Comparison of ENCODE assay signal across 29 cellular contexts in genomic region chr10:124161212-124162000, GRCh38.
"Had no signal": no experiment of that assay in that cellular context is flagged by ENCODE, and none has a peak within 500 bp of the region (broad histone marks: within the 10 kb centered on the region; RNA-seq: fewer than 3 reads in every experiment).

No MANE protein-coding gene starts in this region.

- H3K9me3 Mint-ChIP-seq: effector memory CD8-positive, alpha-beta T cell; immature natural killer cell; natural killer cell treated with Interleukin-12 subunit alpha and Interleukin-12 subunit beta and Interleukin-15 and Interleukin-18, amount 100 ng/mL, for 72 hours; stimulated activated effector memory CD8-positive, alpha-beta T cell treated with anti-CD3 and anti-CD28 coated beads, Interleukin-12 subunit alpha, Interleukin-12 subunit beta, amount 100 ng/mL, for 72 hours; type B pancreatic cell had no signal

- H3K36me3 Mint-ChIP-seq: immature natural killer cell; natural killer cell treated with Interleukin-12 subunit alpha and Interleukin-12 subunit beta and Interleukin-15 and Interleukin-18, amount 100 ng/mL, for 72 hours; stimulated activated effector memory CD8-positive, alpha-beta T cell treated with anti-CD3 and anti-CD28 coated beads, Interleukin-12 subunit alpha, Interleukin-12 subunit beta, amount 100 ng/mL, for 72 hours; type B pancreatic cell had no signal

- H3K4me3 ChIP-seq: esophagus squamous epithelium, heart right ventricle, left ventricle myocardium inferior, lower lobe of right lung, pancreas, stomach, thyroid gland had no signal

- H3K27ac ChIP-seq: esophagus squamous epithelium, heart right ventricle, left ventricle myocardium inferior, lower lobe of right lung, neutrophil, pancreas, stomach, thyroid gland had no signal

- H3K4me3 Mint-ChIP-seq: effector memory CD8-positive, alpha-beta T cell; immature natural killer cell; natural killer cell treated with Interleukin-12 subunit alpha and Interleukin-12 subunit beta and Interleukin-15 and Interleukin-18, amount 100 ng/mL, for 72 hours; neural crest cell; stimulated activated effector memory CD8-positive, alpha-beta T cell treated with anti-CD3 and anti-CD28 coated beads, Interleukin-12 subunit alpha, Interleukin-12 subunit beta, amount 100 ng/mL, for 72 hours; type B pancreatic cell had no signal

- DNase-seq: cerebellar nuclear complex; cortex of kidney; effector memory CD8-positive, alpha-beta T cell; erythroblast; esophagus squamous epithelium; foreskin melanocyte; glutamatergic neuron; heart right ventricle; hippocampal formation; immature natural killer cell; islet precursor cell; kidney glomerular epithelial cell; left ventricle myocardium inferior; lower lobe of right lung; midbrain; pancreas; stimulated activated CD4-positive, alpha-beta T cell treated with anti-CD3 and anti-CD28 coated beads, Interleukin-2, amount 100 ng/mL, for 24 hours; stimulated activated CD4-positive, alpha-beta T cell treated with anti-CD3 and anti-CD28 coated beads, Interleukin-4, amount 100 ng/mL, for 24 hours; stimulated activated naive CD4-positive, alpha-beta T cell treated with Interleukin-2 at 50 U/mL for 16 hours; stomach; thyroid gland had no signal

- H3K27me3 ChIP-seq: pancreas, thyroid gland had no signal

- ATAC-seq: effector memory CD8-positive, alpha-beta T cell; heart right ventricle; left colon; lower lobe of right lung; natural killer cell treated with Interleukin-12 subunit alpha and Interleukin-12 subunit beta and Interleukin-15 and Interleukin-18, amount 100 ng/mL, for 72 hours; pancreas; sciatic nerve; stimulated activated effector memory CD8-positive, alpha-beta T cell treated with anti-CD3 and anti-CD28 coated beads, Interleukin-12 subunit alpha, Interleukin-12 subunit beta, amount 100 ng/mL, for 72 hours had no signal

- FAIRE-seq: endometrium, pancreas had no signal

- H3K36me3 ChIP-seq: esophagus squamous epithelium, heart right ventricle, left ventricle myocardium inferior, lower lobe of right lung, neutrophil, pancreas, stomach, thyroid gland had no signal

- H3K27ac Mint-ChIP-seq: immature natural killer cell; natural killer cell treated with Interleukin-12 subunit alpha and Interleukin-12 subunit beta and Interleukin-15 and Interleukin-18, amount 100 ng/mL, for 72 hours; stimulated activated effector memory CD8-positive, alpha-beta T cell treated with anti-CD3 and anti-CD28 coated beads, Interleukin-12 subunit alpha, Interleukin-12 subunit beta, amount 100 ng/mL, for 72 hours; type B pancreatic cell had no signal

- H3K9me3 ChIP-seq: esophagus squamous epithelium, heart right ventricle, left ventricle myocardium inferior, lower lobe of right lung, neutrophil, pancreas, stomach, thyroid gland had no signal

- H3K4me1 Mint-ChIP-seq: immature natural killer cell, neural crest cell had no signal
